8 cellular contexts compared by ENCODE assay signal in genomic region chr14:71143391-71144290, GRCh38.
A peak's percentile ranks its signal among the peaks of the same experiment; 100 is the strongest.
DNase-seq lines count a peak whose midpoint lies in the region; ATAC-seq and TF ChIP-seq lines count a peak whose summit lies in the region.

No MANE protein-coding gene starts in this region.

- peaks cover 4% of the 10 kb centered on the region for H3K9me3 Mint-ChIP-seq in activated CD4-positive, alpha-beta T cell treated with anti-CD3 and anti-CD28 coated beads, Interleukin-2, amount 10 ng/mL, durations not matched to agents 7 days and 5 days

- H3K27me3 Mint-ChIP-seq in activated CD4-positive, alpha-beta T cell treated with anti-CD3 and anti-CD28 coated beads, Interleukin-2, amount 10 ng/mL, durations not matched to agents 7 days and 5 days = no peaks in the 10 kb centered on the region

- POLR2A ChIA-PET in activated CD4-positive, alpha-beta T cell treated with anti-CD3 and anti-CD28 coated beads, Interleukin-2, amount 10 ng/mL, durations not matched to agents 7 days and 5 days (lab: Charles Lee) = interaction anchor here (1.4 kb wide), 1 partner anchor 177 kb away, joined by 6 read pairs; the partner anchor contains the start of gene SIPA1L1

- CTCF ChIA-PET in activated CD4-positive, alpha-beta T cell treated with anti-CD3 and anti-CD28 coated beads, Interleukin-2, amount 10 ng/mL, durations not matched to agents 7 days and 5 days (lab: Charles Lee) = interaction anchor here (0.6 to 2.6 kb wide), 9 partner anchors 9 to 609 kb away, joined by 3 to 14 read pairs (median 3); no protein-coding TSS in a partner anchor

- TF ChIP-seq CTCF in fibroblast of lung (conservative IDR thresholded peaks at IDR 0.05 in 1 of 2, IDR thresholded peaks at IDR 0.05 in 1 of 2; ENCODE audit: low read depth in 1 of 2, low read length in 2 of 2) = no peak

- peak overlapping the region; percentile 19 for H3K27ac ChIP-seq in fibroblast of lung (ENCODE audit: insufficient read depth, low read length)

- no peak for ATAC-seq in HG03354 (IDR thresholded peaks at IDR 0.05; ENCODE audit: poor library complexity, severe bottlenecking, unreplicated experiment)

- H2AFZ ChIP-seq in fibroblast of lung (ENCODE audit: low read length) = no peak overlapping the region

- peaks cover 38% of the 10 kb centered on the region for H3K4me1 Mint-ChIP-seq in activated CD4-positive, alpha-beta T cell treated with anti-CD3 and anti-CD28 coated beads, Interleukin-2, amount 10 ng/mL, durations not matched to agents 7 days and 5 days

- H3K36me3 ChIP-seq in fibroblast of lung (ENCODE audit: control insufficient read depth, insufficient read depth, low read length) = no peaks in the 10 kb centered on the region

- H3K27me3 ChIP-seq in fibroblast of lung (ENCODE audit: control insufficient read depth, insufficient read depth, low read length) = no peaks in the 10 kb centered on the region

- no peaks in the 10 kb centered on the region for H3K9me3 ChIP-seq in fibroblast of lung (ENCODE audit: control insufficient read depth, insufficient read depth, low read depth, low read length)

- no peaks in the 10 kb centered on the region for H3K36me3 Mint-ChIP-seq in activated CD4-positive, alpha-beta T cell treated with anti-CD3 and anti-CD28 coated beads, Interleukin-2, amount 10 ng/mL, durations not matched to agents 7 days and 5 days (ENCODE audit: low read depth)

- peak; percentile 27 for DNase-seq in HS-27A (ENCODE audit: low read depth)
- peak; percentile 70 for DNase-seq in activated CD4-positive, alpha-beta T cell treated with anti-CD3 and anti-CD28 coated beads, Interleukin-2, amount 10 ng/mL, durations not matched to agents 7 days and 5 days
- peak; percentile 34 to 94 for DNase-seq in fibroblast of lung (ENCODE audit: low read depth in 2 of 2)
- peak; percentile 45 for DNase-seq in stimulated activated CD4-positive, alpha-beta T cell treated with anti-CD3 and anti-CD28 coated beads, Interleukin-4, amount 100 ng/mL, for 24 hours
- no peak for DNase-seq in NCI-H1105 treated with DMSO at 0.1 percent for 48 hours (lab: John Stamatoyannopoulos, UW)
- DNase-seq in NCI-H2227 (lab: John Stamatoyannopoulos, UW; ENCODE audit: unreplicated experiment) = no peak
- no peak for DNase-seq in Ammon's horn (ENCODE audit: low spot score)

- no peak overlapping the region for H3K4me3 ChIP-seq in fibroblast of lung (replicated peaks in 1 of 4; ENCODE audit: control extremely low read depth in 1 of 4, insufficient read depth in 1 of 4, low read depth in 3 of 4, low read length in 4 of 4)

- no peaks in the 10 kb centered on the region for H3K79me2 ChIP-seq in fibroblast of lung (ENCODE audit: control insufficient read depth, insufficient read depth, low read length)

- H3K4me1 ChIP-seq in fibroblast of lung (ENCODE audit: control insufficient read depth, extremely low read depth, insufficient read depth, low read length) = peaks cover 4% of the 10 kb centered on the region

- H3K9ac ChIP-seq in fibroblast of lung (ENCODE audit: insufficient read depth, low read length) = no peak overlapping the region

- peak overlapping the region; percentile 8 for H3K4me3 Mint-ChIP-seq in activated CD4-positive, alpha-beta T cell treated with anti-CD3 and anti-CD28 coated beads, Interleukin-2, amount 10 ng/mL, durations not matched to agents 7 days and 5 days

- no peak overlapping the region for H3K4me2 ChIP-seq in fibroblast of lung (ENCODE audit: extremely low read depth, insufficient read depth, low read length)

- H4K20me1 ChIP-seq in fibroblast of lung (ENCODE audit: control insufficient read depth, extremely low read depth, insufficient read depth, low read length) = no peaks in the 10 kb centered on the region

- H3K27ac Mint-ChIP-seq in activated CD4-positive, alpha-beta T cell treated with anti-CD3 and anti-CD28 coated beads, Interleukin-2, amount 10 ng/mL, durations not matched to agents 7 days and 5 days = peak overlapping the region; percentile 92

Comparison
In these comparisons a context has a peak if more than half of its experiments do, and no peak if none do; other contexts are left out.
1. DNase-seq: peak in HS-27A (single experiment), activated CD4-positive, alpha-beta T cell treated with anti-CD3 and anti-CD28 coated beads, Interleukin-2, amount 10 ng/mL, durations not matched to agents 7 days and 5 days (single experiment), fibroblast of lung (2 of 2) and stimulated activated CD4-positive, alpha-beta T cell treated with anti-CD3 and anti-CD28 coated beads, Interleukin-4, amount 100 ng/mL, for 24 hours (single experiment); none in NCI-H1105 treated with DMSO at 0.1 percent for 48 hours (single experiment), NCI-H2227 (single experiment) and Ammon's horn (single experiment).